In the genomic region with DNA sequence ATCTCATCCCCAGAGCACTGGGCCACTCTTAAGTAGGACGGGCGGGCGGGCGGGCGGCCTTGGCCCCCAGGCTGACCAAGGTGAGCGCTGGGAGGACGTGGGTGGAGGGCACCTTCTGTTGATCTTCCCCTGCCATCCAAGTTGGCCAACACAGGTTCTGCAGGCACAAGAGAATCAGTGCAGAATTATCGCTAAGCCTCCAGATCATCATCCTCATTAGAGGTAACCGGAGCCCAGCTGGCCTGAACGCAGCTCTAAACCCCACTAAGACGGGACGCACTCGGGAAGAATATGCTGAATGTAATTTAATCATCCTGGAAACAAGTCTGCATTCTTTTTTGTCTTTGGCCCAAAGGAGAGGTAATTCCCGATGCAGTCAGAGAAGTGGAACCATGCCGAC, we compare ENCODE assay signal across 33 cellular contexts.
"Had no signal": no experiment of that assay in that cellular context is flagged by ENCODE, and none has a peak within 500 bp of the region (broad histone marks: within the 10 kb centered on the region; RNA-seq: fewer than 3 reads in every experiment).

No MANE protein-coding gene starts in this region.

- ATAC-seq: activated CD4-positive, alpha-beta T cell treated with anti-CD3 and anti-CD28 coated beads for 36 hours; activated CD4-positive, CD25-positive, alpha-beta regulatory T cell treated with anti-CD3 and anti-CD28 coated beads, Interleukin-2, amount 50 U/mL, for 24 hours; activated CD8-positive, alpha-beta memory T cell treated with anti-CD3 and anti-CD28 coated beads, Interleukin-2, amount 10 ng/mL, durations not matched to agents 7 days and 5 days; activated CD8-positive, alpha-beta T cell treated with anti-CD3 and anti-CD28 coated beads, Interleukin-2, amount 10 ng/mL, durations not matched to agents 7 days and 5 days; activated naive CD8-positive, alpha-beta T cell treated with anti-CD3 and anti-CD28 coated beads, Interleukin-2, amount 50 U/mL, for 24 hours; WTC11 had no signal

- H3K36me3 ChIP-seq: ascending aorta, cardiac muscle cell had no signal

- H3K9me3 ChIP-seq: ascending aorta had no signal

- FAIRE-seq: bronchial epithelial cell, colon, TTC549 had no signal

- H3K27ac ChIP-seq: ascending aorta, cardiac muscle cell, VCaP had no signal

- H3K4me1 ChIP-seq: ascending aorta had no signal

- H3K4me3 ChIP-seq: ascending aorta, cardiac muscle cell had no signal

- DNase-seq: activated CD4-positive, alpha-beta memory T cell treated with anti-CD3 and anti-CD28 coated beads, Interleukin-2, amount 10 ng/mL, durations not matched to agents 7 days and 5 days; activated CD4-positive, alpha-beta T cell treated with anti-CD3 and anti-CD28 coated beads for 1 hour; activated CD4-positive, alpha-beta T cell treated with anti-CD3 and anti-CD28 coated beads for 36 hours; activated CD4-positive, alpha-beta T cell treated with anti-CD3 and anti-CD28 coated beads for 48 hours; activated CD4-positive, alpha-beta T cell treated with anti-CD3 and anti-CD28 coated beads, Interleukin-2, amount 10 ng/mL, durations not matched to agents 7 days and 5 days; activated CD4-positive, alpha-beta T cell treated with anti-CD3 and anti-CD28 coated beads, Interleukin-2, amount 50 U/mL, for 48 hours; activated CD4-positive, CD25-positive, alpha-beta regulatory T cell; activated CD8-positive, alpha-beta memory T cell treated with anti-CD3 and anti-CD28 coated beads for 24 hours; activated CD8-positive, alpha-beta memory T cell treated with anti-CD3 and anti-CD28 coated beads, Interleukin-2, amount 10 ng/mL, durations not matched to agents 7 days and 5 days; activated CD8-positive, alpha-beta memory T cell treated with anti-CD3 and anti-CD28 coated beads, Interleukin-2, amount 50 U/mL, for 48 hours; activated CD8-positive, alpha-beta T cell treated with anti-CD3 and anti-CD28 coated beads, Interleukin-2, amount 10 ng/mL, durations not matched to agents 7 days and 5 days; activated effector memory CD4-positive, alpha-beta T cell treated with Interleukin-2 at 50 U/mL for 16 hours; activated gamma-delta T cell; activated naive CD4-positive, alpha-beta T cell treated with anti-CD3 and anti-CD28 coated beads, Interleukin-2, amount 10 ng/mL, durations not matched to agents 7 days and 5 days; activated naive CD4-positive, alpha-beta T cell treated with Interleukin-2 at 50 U/mL for 16 hours; activated naive CD8-positive, alpha-beta T cell treated with anti-CD3 and anti-CD28 coated beads, Interleukin-2, amount 10 ng/mL, durations not matched to agents 7 days and 5 days; activated naive CD8-positive, alpha-beta T cell treated with anti-CD3 and anti-CD28 coated beads, Interleukin-2, amount 50 U/mL, for 24 hours; activated T-cell treated with anti-CD3 and anti-CD28 coated beads, Interleukin-2, amount 50 U/mL, for 24 hours; activated T-cell treated with anti-CD3 and anti-CD28 coated beads, Interleukin-2, amount 50 U/mL, for 48 hours; amygdala; anterior cingulate cortex; caudate nucleus; cerebellar nuclear complex; T-helper 2 cell; T-helper 9 cell had no signal

- H3K27me3 ChIP-seq: ascending aorta, cardiac muscle cell had no signal
